ENCODE assay signal across 1 cellular context in the genomic region with DNA sequence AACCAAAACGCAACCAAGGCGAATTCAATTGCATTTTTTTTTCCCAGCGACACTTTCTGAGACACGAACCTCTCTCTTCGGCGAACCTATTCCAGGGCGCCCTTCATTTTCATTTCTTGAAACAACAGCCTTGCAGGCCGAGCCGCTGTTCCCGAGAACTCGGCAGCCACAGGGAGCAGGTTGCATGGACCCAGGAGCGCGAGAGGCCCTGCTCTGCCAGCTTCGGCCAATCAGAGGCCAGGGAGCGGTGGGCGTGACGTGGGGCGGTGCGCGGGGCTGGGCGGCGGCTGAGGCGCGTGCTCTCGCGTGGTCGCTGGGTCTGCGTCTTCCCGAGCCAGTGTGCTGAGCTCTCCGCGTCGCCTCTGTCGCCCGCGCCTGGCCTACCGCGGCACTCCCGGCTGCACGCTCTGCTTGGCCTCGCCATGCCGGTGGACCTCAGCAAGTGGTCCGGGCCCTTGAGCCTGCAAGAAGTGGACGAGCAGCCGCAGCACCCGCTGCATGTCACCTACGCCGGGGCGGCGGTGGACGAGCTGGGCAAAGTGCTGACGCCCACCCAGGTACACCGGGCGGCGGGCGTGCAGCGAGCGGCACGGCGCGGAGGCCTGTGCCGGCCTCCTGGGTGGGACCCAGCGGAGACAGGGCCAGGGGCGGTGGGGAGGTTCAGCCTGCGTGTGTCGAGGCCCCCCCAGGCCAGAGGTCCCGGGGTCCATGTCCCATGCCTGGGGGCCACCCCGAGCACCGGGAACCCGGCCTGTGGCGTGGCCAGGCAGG.
A peak's percentile ranks its signal among the peaks of the same experiment; 100 is the strongest.
TF ChIP-seq lines count a peak whose summit lies in the region.

A gene (plus strand): TSS at position 337 of the 771 bp plus-strand sequence. CDS start 86 bp downstream, at position 423.

TF ChIP-seq in HepG2, 621 proteins besides CTCF, POLR2A, EP300 and RAD21 (continued from another document and continues in another):
- TF ChIP-seq, protein P1, sequence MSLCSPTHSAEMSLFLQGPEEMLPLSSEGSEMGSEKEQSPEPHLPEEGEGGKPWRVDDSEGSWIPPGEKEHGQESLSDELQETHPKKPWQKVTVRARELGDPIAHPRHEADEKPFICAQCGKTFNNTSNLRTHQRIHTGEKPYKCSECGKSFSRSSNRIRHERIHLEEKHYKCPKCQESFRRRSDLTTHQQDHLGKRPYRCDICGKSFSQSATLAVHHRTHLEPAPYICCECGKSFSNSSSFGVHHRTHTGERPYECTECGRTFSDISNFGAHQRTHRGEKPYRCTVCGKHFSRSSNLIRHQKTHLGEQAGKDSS (CRISPR knock-in tag; IDR thresholded peaks at IDR 0.05; ENCODE audit: borderline replicate concordance, low read depth): peak; percentile 93; the same call in 1 of the 2 replicates
- TF ChIP-seq TAF1 (CRISPR knock-in tag; IDR thresholded peaks at IDR 0.05) (peak; percentile 99), ETV6 (CRISPR knock-in tag; conservative IDR thresholded peaks at IDR 0.05) (no peak), ZNF564 (CRISPR knock-in tag; IDR thresholded peaks at IDR 0.05) (peak; percentile 88), ATF7 (IDR thresholded peaks at IDR 0.05) (no peak), ATF7 (CRISPR knock-in tag; IDR thresholded peaks at IDR 0.05) (peak; percentile 80), TRIM24 (CRISPR knock-in tag; IDR thresholded peaks at IDR 0.05) (no peak), MAF1 (CRISPR knock-in tag; IDR thresholded peaks at IDR 0.05; ENCODE audit: borderline replicate concordance) (peak; percentile 67; the same call in 1 of the 2 replicates), ZNF563 (CRISPR knock-in tag; IDR thresholded peaks at IDR 0.05) (no peak; the same call in 1 of the 2 replicates), ZNF749 (CRISPR knock-in tag; IDR thresholded peaks at IDR 0.05; ENCODE audit: borderline replicate concordance) (no peak), NFKB2 (CRISPR knock-in tag; IDR thresholded peaks at IDR 0.05; ENCODE audit: borderline replicate concordance) (no peak; the same call in 1 of the 2 replicates), ZNF33A (CRISPR knock-in tag; IDR thresholded peaks at IDR 0.05; ENCODE audit: borderline replicate concordance) (peak; percentile 28; the same call in 1 of the 2 replicates), KAT7 (CRISPR knock-in tag; IDR thresholded peaks at IDR 0.05; ENCODE audit: borderline replicate concordance) (peak; percentile 95), MAZ (IDR thresholded peaks at IDR 0.05; ENCODE audit: borderline replicate concordance, low read depth, low read length) (no peak), MAZ (CRISPR knock-in tag; IDR thresholded peaks at IDR 0.05; ENCODE audit: low read depth) (peak; percentile 94; the same call in 1 of the 2 replicates), ZKSCAN8 (CRISPR knock-in tag; IDR thresholded peaks at IDR 0.05; ENCODE audit: borderline replicate concordance) (peak; percentile 16; the same call in 1 of the 2 replicates), ZFX (CRISPR knock-in tag; IDR thresholded peaks at IDR 0.05; ENCODE audit: low read depth) (peak; percentile 96), SIN3B (IDR thresholded peaks at IDR 0.05; ENCODE audit: low read length) (no peak), ELF4 (CRISPR knock-in tag; IDR thresholded peaks at IDR 0.05; ENCODE audit: borderline replicate concordance) (0 out of 2 replicates have a peak, but pooled peaks have one; percentile 65), POLR2AphosphoS2 (IDR thresholded peaks at IDR 0.05; ENCODE audit: low read depth, low read length) (no peak), ZNF572 (CRISPR knock-in tag; IDR thresholded peaks at IDR 0.05) (peak; percentile 66; the same call in 1 of the 2 replicates), ZNF552 (CRISPR knock-in tag; IDR thresholded peaks at IDR 0.05; ENCODE audit: borderline replicate concordance) (peak; percentile 91), JDP2 (CRISPR knock-in tag; IDR thresholded peaks at IDR 0.05; ENCODE audit: borderline replicate concordance) (no peak), KLF16 (CRISPR knock-in tag; IDR thresholded peaks at IDR 0.05) (peak; percentile 71 to 87; a peak in 2 of 4 replicates), ZNF124 (CRISPR knock-in tag; IDR thresholded peaks at IDR 0.05) (peak; percentile 45; the same call in 1 of the 2 replicates), ZNF232 (CRISPR knock-in tag; IDR thresholded peaks at IDR 0.05; ENCODE audit: borderline replicate concordance) (peak; percentile 76), ZNF451 (CRISPR knock-in tag; IDR thresholded peaks at IDR 0.05) (peak; percentile 85), AGO1 (IDR thresholded peaks at IDR 0.05; ENCODE audit: low read depth, low read length, poor library complexity, severe bottlenecking) (no peak), ZNF543 (CRISPR knock-in tag; IDR thresholded peaks at IDR 0.05) (peak; percentile 94), ETV5 (CRISPR knock-in tag; IDR thresholded peaks at IDR 0.05; ENCODE audit: borderline replicate concordance) (no peak), HDAC2 (CRISPR knock-in tag; IDR thresholded peaks at IDR 0.05) (peak; percentile 88), ZNF841 (CRISPR knock-in tag; IDR thresholded peaks at IDR 0.05; ENCODE audit: borderline replicate concordance) (no peak; the same call in 1 of the 2 replicates), HOXD1 (CRISPR knock-in tag; IDR thresholded peaks at IDR 0.05) (peak; percentile 92), CCAR2 (optimal IDR thresholded peaks at IDR 0.05; ENCODE audit: low read depth, low read length) (no peak), PCBP1 (IDR thresholded peaks at IDR 0.05; ENCODE audit: borderline replicate concordance, low read depth, low read length) (no peak)
- TF ChIP-seq, protein P2, sequence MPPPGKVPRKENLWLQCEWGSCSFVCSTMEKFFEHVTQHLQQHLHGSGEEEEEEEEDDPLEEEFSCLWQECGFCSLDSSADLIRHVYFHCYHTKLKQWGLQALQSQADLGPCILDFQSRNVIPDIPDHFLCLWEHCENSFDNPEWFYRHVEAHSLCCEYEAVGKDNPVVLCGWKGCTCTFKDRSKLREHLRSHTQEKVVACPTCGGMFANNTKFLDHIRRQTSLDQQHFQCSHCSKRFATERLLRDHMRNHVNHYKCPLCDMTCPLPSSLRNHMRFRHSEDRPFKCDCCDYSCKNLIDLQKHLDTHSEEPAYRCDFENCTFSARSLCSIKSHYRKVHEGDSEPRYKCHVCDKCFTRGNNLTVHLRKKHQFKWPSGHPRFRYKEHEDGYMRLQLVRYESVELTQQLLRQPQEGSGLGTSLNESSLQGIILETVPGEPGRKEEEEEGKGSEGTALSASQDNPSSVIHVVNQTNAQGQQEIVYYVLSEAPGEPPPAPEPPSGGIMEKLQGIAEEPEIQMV (CRISPR knock-in tag; IDR thresholded peaks at IDR 0.05; ENCODE audit: low read depth): peak; percentile 62; the same call in 1 of the 2 replicates
- TF ChIP-seq, protein P3, sequence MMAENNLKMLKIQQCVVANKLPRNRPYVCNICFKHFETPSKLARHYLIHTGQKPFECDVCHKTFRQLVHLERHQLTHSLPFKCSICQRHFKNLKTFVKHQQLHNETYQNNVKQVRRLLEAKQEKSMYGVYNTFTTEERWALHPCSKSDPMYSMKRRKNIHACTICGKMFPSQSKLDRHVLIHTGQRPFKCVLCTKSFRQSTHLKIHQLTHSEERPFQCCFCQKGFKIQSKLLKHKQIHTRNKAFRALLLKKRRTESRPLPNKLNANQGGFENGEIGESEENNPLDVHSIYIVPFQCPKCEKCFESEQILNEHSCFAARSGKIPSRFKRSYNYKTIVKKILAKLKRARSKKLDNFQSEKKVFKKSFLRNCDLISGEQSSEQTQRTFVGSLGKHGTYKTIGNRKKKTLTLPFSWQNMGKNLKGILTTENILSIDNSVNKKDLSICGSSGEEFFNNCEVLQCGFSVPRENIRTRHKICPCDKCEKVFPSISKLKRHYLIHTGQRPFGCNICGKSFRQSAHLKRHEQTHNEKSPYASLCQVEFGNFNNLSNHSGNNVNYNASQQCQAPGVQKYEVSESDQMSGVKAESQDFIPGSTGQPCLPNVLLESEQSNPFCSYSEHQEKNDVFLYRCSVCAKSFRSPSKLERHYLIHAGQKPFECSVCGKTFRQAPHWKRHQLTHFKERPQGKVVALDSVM (CRISPR knock-in tag; IDR thresholded peaks at IDR 0.05): peak; percentile 30; the same call in 1 of the 2 replicates
- TF ChIP-seq, protein P4, sequence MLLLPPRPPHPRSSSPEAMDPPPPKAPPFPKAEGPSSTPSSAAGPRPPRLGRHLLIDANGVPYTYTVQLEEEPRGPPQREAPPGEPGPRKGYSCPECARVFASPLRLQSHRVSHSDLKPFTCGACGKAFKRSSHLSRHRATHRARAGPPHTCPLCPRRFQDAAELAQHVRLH (CRISPR knock-in tag; IDR thresholded peaks at IDR 0.05; ENCODE audit: borderline replicate concordance, low read depth): peak; percentile 84
- TF ChIP-seq, protein P5, sequence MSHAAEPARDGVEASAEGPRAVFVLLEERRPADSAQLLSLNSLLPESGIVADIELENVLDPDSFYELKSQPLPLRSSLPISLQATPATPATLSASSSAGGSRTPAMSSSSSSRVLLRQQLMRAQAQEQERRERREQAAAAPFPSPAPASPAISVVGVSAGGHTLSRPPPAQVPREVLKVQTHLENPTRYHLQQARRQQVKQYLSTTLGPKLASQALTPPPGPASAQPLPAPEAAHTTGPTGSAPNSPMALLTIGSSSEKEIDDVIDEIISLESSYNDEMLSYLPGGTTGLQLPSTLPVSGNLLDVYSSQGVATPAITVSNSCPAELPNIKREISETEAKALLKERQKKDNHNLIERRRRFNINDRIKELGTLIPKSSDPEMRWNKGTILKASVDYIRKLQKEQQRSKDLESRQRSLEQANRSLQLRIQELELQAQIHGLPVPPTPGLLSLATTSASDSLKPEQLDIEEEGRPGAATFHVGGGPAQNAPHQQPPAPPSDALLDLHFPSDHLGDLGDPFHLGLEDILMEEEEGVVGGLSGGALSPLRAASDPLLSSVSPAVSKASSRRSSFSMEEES (CRISPR knock-in tag; IDR thresholded peaks at IDR 0.05): peak; percentile 84; the same call in 1 of the 2 replicates
- TF ChIP-seq, protein P6, sequence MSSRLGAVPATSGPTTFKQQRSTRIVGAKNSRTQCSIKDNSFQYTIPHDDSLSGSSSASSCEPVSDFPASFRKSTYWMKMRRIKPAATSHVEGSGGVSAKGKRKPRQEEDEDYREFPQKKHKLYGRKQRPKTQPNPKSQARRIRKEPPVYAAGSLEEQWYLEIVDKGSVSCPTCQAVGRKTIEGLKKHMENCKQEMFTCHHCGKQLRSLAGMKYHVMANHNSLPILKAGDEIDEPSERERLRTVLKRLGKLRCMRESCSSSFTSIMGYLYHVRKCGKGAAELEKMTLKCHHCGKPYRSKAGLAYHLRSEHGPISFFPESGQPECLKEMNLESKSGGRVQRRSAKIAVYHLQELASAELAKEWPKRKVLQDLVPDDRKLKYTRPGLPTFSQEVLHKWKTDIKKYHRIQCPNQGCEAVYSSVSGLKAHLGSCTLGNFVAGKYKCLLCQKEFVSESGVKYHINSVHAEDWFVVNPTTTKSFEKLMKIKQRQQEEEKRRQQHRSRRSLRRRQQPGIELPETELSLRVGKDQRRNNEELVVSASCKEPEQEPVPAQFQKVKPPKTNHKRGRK (CRISPR knock-in tag; IDR thresholded peaks at IDR 0.05): no peak
- TF ChIP-seq, protein P7, sequence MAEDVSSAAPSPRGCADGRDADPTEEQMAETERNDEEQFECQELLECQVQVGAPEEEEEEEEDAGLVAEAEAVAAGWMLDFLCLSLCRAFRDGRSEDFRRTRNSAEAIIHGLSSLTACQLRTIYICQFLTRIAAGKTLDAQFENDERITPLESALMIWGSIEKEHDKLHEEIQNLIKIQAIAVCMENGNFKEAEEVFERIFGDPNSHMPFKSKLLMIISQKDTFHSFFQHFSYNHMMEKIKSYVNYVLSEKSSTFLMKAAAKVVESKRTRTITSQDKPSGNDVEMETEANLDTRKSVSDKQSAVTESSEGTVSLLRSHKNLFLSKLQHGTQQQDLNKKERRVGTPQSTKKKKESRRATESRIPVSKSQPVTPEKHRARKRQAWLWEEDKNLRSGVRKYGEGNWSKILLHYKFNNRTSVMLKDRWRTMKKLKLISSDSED (CRISPR knock-in tag; IDR thresholded peaks at IDR 0.05): no peak
- TF ChIP-seq, protein P8, sequence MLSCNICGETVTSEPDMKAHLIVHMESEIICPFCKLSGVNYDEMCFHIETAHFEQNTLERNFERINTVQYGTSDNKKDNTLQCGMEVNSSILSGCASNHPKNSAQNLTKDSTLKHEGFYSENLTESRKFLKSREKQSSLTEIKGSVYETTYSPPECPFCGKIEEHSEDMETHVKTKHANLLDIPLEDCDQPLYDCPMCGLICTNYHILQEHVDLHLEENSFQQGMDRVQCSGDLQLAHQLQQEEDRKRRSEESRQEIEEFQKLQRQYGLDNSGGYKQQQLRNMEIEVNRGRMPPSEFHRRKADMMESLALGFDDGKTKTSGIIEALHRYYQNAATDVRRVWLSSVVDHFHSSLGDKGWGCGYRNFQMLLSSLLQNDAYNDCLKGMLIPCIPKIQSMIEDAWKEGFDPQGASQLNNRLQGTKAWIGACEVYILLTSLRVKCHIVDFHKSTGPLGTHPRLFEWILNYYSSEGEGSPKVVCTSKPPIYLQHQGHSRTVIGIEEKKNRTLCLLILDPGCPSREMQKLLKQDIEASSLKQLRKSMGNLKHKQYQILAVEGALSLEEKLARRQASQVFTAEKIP (CRISPR knock-in tag; IDR thresholded peaks at IDR 0.05; ENCODE audit: borderline replicate concordance): no peak
- TF ChIP-seq, protein P9, sequence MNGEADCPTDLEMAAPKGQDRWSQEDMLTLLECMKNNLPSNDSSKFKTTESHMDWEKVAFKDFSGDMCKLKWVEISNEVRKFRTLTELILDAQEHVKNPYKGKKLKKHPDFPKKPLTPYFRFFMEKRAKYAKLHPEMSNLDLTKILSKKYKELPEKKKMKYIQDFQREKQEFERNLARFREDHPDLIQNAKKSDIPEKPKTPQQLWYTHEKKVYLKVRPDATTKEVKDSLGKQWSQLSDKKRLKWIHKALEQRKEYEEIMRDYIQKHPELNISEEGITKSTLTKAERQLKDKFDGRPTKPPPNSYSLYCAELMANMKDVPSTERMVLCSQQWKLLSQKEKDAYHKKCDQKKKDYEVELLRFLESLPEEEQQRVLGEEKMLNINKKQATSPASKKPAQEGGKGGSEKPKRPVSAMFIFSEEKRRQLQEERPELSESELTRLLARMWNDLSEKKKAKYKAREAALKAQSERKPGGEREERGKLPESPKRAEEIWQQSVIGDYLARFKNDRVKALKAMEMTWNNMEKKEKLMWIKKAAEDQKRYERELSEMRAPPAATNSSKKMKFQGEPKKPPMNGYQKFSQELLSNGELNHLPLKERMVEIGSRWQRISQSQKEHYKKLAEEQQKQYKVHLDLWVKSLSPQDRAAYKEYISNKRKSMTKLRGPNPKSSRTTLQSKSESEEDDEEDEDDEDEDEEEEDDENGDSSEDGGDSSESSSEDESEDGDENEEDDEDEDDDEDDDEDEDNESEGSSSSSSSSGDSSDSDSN (CRISPR knock-in tag; IDR thresholded peaks at IDR 0.05): peak; percentile 96
- TF ChIP-seq, protein P10, sequence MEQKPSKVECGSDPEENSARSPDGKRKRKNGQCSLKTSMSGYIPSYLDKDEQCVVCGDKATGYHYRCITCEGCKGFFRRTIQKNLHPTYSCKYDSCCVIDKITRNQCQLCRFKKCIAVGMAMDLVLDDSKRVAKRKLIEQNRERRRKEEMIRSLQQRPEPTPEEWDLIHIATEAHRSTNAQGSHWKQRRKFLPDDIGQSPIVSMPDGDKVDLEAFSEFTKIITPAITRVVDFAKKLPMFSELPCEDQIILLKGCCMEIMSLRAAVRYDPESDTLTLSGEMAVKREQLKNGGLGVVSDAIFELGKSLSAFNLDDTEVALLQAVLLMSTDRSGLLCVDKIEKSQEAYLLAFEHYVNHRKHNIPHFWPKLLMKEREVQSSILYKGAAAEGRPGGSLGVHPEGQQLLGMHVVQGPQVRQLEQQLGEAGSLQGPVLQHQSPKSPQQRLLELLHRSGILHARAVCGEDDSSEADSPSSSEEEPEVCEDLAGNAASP (CRISPR knock-in tag; IDR thresholded peaks at IDR 0.05; ENCODE audit: borderline replicate concordance): peak; percentile 58
